10 cellular contexts compared by ENCODE assay signal in the genomic region with DNA sequence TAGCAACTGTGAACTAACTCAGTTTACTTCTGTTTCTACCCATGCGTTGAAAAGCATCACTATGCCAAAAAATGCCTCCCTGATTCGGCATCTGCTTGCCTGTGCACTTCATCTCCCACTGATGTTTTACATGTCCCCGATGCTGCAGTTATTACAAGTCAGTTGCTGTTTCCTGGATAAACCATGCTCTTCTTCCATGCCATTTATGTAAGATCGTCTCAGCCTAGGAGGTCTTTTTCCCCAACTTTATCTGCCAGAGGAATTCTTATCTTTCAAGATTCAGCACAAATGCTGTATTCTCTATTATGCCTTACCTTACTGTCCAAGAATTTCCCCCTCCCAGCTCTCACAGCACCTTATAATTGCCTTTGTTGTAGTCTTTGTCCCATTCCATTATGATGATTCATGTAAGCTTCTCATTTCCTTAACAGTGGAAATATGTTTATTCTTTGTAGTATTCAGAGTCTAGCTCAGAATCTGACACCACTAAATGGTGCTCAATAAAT. TPM values are rescaled to one million over a fixed set of nuclear protein-coding genes. Genes with fewer than 3 reads are reported as not detected.
A peak's percentile ranks its signal among the peaks of the same experiment; 100 is the strongest.
DNase-seq lines count a peak whose midpoint lies in the region; TF ChIP-seq lines count a peak whose summit lies in the region.
"Had no signal": no experiment of that assay in that cellular context is flagged by ENCODE, and none has a peak within 500 bp of the region (broad histone marks: within the 10 kb centered on the region; RNA-seq: fewer than 3 reads in every experiment).

No MANE protein-coding gene starts in this region.

- intact Hi-C loops in PC-9 (cut with micrococcal nuclease; ENCODE audit: unreplicated experiment) (loop anchor here (10.0 kb wide), 1 partner anchor 71 kb away; no protein-coding TSS in a partner anchor), ascending aorta (cut with DNase I) (no loop called here)

- DNase-seq in GM23248 (peak; percentile 46), PC-9 (peak; percentile 29 to 84), fibroblast of lung (ENCODE audit: low read depth in 2 of 2) (peak; percentile 18 to 91), pons (ENCODE audit: low spot score) (peak; percentile 73), WERI-Rb-1 (no peak), SHP77 treated with DMSO at 0.1 percent for 48 hours (lab: John Stamatoyannopoulos, UW) (no peak), ascending aorta (ENCODE audit: low spot score in 2 of 2) (no peak), NCI-H1048 (lab: John Stamatoyannopoulos, UW) (no peak)
- DNase-seq: stimulated activated CD4-positive, alpha-beta T cell treated with anti-CD3 and anti-CD28 coated beads, Interleukin-1b, Interleukin-23, amount 100 ng/mL, for 48 hours; T1000 had no signal

- peak overlapping the region; percentile 31 for H3K4me2 ChIP-seq in GM23248 (ENCODE audit: unreplicated experiment)
- H3K4me2 ChIP-seq in PC-9, result no peak overlapping the region
- H3K4me2 ChIP-seq in fibroblast of lung (ENCODE audit: extremely low read depth, insufficient read depth, low read length), result no peak overlapping the region

- H3K9me3 ChIP-seq in GM23248 (ENCODE audit: low read depth) (no peaks in the 10 kb centered on the region), PC-9 (ENCODE audit: insufficient read depth, low read depth) (no peaks in the 10 kb centered on the region; the same call in 1 of the 2 replicates), fibroblast of lung (ENCODE audit: control insufficient read depth, insufficient read depth, low read depth, low read length) (no peaks in the 10 kb centered on the region), WERI-Rb-1 (ENCODE audit: severe bottlenecking) (no peaks in the 10 kb centered on the region), ascending aorta (no peaks in the 10 kb centered on the region)

- BruUV-seq in PC-9 (replicated peaks; lab: Mats Ljungman, UMichigan), result no TSS peak

- H3K27ac ChIP-seq in GM23248 (no peak overlapping the region), PC-9 (peak overlapping the region; percentile 29), fibroblast of lung (ENCODE audit: insufficient read depth, low read length) (no peak overlapping the region), WERI-Rb-1 (no peak overlapping the region), ascending aorta (no peak overlapping the region)

- H3K79me2 ChIP-seq in GM23248 (ENCODE audit: insufficient read depth) (no peaks in the 10 kb centered on the region), PC-9 (ENCODE audit: low read depth) (no peaks in the 10 kb centered on the region), fibroblast of lung (ENCODE audit: control insufficient read depth, insufficient read depth, low read length) (no peaks in the 10 kb centered on the region)

- 72 to 77% methylated on average over 4 of the region's 4 CpGs for WGBS in GM23248 (ENCODE audit: low coverage in 1 of 2, low lambda C conversion rate in 2 of 2, missing lambda C conversion rate in 2 of 2), 2 experiments

- H3K27me3 ChIP-seq in GM23248 (replicated peaks; ENCODE audit: insufficient read depth) (no peaks in the 10 kb centered on the region), PC-9 (ENCODE audit: insufficient read depth, low read depth) (no peaks in the 10 kb centered on the region), fibroblast of lung (ENCODE audit: control insufficient read depth, insufficient read depth, low read length) (no peaks in the 10 kb centered on the region), WERI-Rb-1 (ENCODE audit: insufficient read depth, low read depth, severe bottlenecking) (no peaks in the 10 kb centered on the region), ascending aorta (no peaks in the 10 kb centered on the region)

- POLR2A ChIA-PET in PC-9 (lab: Charles Lee; ENCODE audit: unreplicated experiment), result interaction anchor here (0.7 kb wide), 2 partner anchors 186 to 241 kb away, joined by 6 to 8 read pairs; no protein-coding TSS in a partner anchor

- 0 out of 2 replicates have a peak overlapping the region, but pooled peaks have one; percentile 15 for H3K4me3 ChIP-seq in GM23248
- no peak overlapping the region for H3K4me3 ChIP-seq in PC-9
- H3K4me3 ChIP-seq in fibroblast of lung (replicated peaks in 1 of 4; ENCODE audit: control extremely low read depth in 1 of 4, insufficient read depth in 1 of 4, low read depth in 3 of 4, low read length in 4 of 4), result no peak overlapping the region
- H3K4me3 ChIP-seq in WERI-Rb-1 (ENCODE audit: low read depth, low read length), result no peak overlapping the region
- no peak overlapping the region for H3K4me3 ChIP-seq in ascending aorta

- H3K9me2 ChIP-seq in GM23248 (ENCODE audit: insufficient read depth) (0 out of 2 replicates have a peak, but pooled peaks cover 2% of the 10 kb centered on the region), PC-9 (ENCODE audit: insufficient read depth) (no peaks in the 10 kb centered on the region)

- H3K36me3 ChIP-seq in GM23248 (ENCODE audit: low read depth), result no peaks in the 10 kb centered on the region
- no peaks in the 10 kb centered on the region for H3K36me3 ChIP-seq in PC-9 (ENCODE audit: low read depth)
- no peaks in the 10 kb centered on the region for H3K36me3 ChIP-seq in fibroblast of lung (ENCODE audit: control insufficient read depth, insufficient read depth, low read length)
- no peaks in the 10 kb centered on the region for H3K36me3 ChIP-seq in WERI-Rb-1
- no peaks in the 10 kb centered on the region for H3K36me3 ChIP-seq in ascending aorta

- H4K20me1 ChIP-seq in GM23248 (ENCODE audit: insufficient read depth), result no peaks in the 10 kb centered on the region
- no peaks in the 10 kb centered on the region for H4K20me1 ChIP-seq in PC-9 (ENCODE audit: insufficient read depth)
- no peaks in the 10 kb centered on the region for H4K20me1 ChIP-seq in fibroblast of lung (ENCODE audit: control insufficient read depth, extremely low read depth, insufficient read depth, low read length)

- H3K9ac ChIP-seq in GM23248, result no peak overlapping the region
- no peak overlapping the region for H3K9ac ChIP-seq in fibroblast of lung (ENCODE audit: insufficient read depth, low read length)

- peaks cover 11% of the 10 kb centered on the region for H3K4me1 ChIP-seq in GM23248 (ENCODE audit: insufficient read depth)
- peaks cover 11% of the 10 kb centered on the region for H3K4me1 ChIP-seq in PC-9 (replicated peaks; ENCODE audit: insufficient read depth)
- no peaks in the 10 kb centered on the region for H3K4me1 ChIP-seq in fibroblast of lung (ENCODE audit: control insufficient read depth, extremely low read depth, insufficient read depth, low read length)
- peaks cover 0 to 2% of the 10 kb centered on the region in 2 donors for H3K4me1 ChIP-seq in ascending aorta

- H2AFZ ChIP-seq in GM23248 (peak overlapping the region; percentile 12; the same call in 1 of the 2 replicates), PC-9 (no peak overlapping the region), fibroblast of lung (ENCODE audit: low read length) (no peak overlapping the region)

- in situ Hi-C loops in GM23248 (cut with MboI), result loop anchor here (25.0 kb wide), 1 partner anchor 438 kb away; no protein-coding TSS in a partner anchor

- TF ChIP-seq CTCF in PC-9 (conservative IDR thresholded peaks at IDR 0.05), result no peak
- no peak for TF ChIP-seq CTCF in fibroblast of lung (conservative IDR thresholded peaks at IDR 0.05 in 1 of 2, IDR thresholded peaks at IDR 0.05 in 1 of 2; ENCODE audit: low read depth in 1 of 2, low read length in 2 of 2)
- TF ChIP-seq CTCF in WERI-Rb-1 (IDR thresholded peaks at IDR 0.05; ENCODE audit: low read depth, low read length), result no peak
- TF ChIP-seq CTCF in ascending aorta (IDR thresholded peaks at IDR 0.05), result no peak

- peaks cover 17% of the 10 kb centered on the region; the same call in 1 of the 2 replicates for H3F3A ChIP-seq in GM23248 (ENCODE audit: insufficient read depth)
- H3F3A ChIP-seq in PC-9 (ENCODE audit: insufficient read depth, low read depth), result peaks cover 6% of the 10 kb centered on the region; the same call in 1 of the 2 replicates

- CTCF ChIA-PET in PC-9 (lab: Charles Lee), result no interaction called here

RNA-seq across cellular contexts. Expression of gene PRKACB, which starts 30.0 kb away (rescaled TPM):
- total RNA-seq in GM23248 (2014; rRNA removed; shearing (Covaris generic)), result 21.9 and 23.9 TPM in 2 replicates
- polyA plus RNA-seq in GM23248 (2016; fragmentation: Nextera tagmentation; extraction: Ambion mirVana), result 24.9 and 25.6 TPM in 2 replicates
- 16.1 and 16.7 TPM in 2 replicates for total RNA-seq in PC-9 (2021)
- 18.5 and 22.0 TPM in 2 replicates for total RNA-seq in fibroblast of lung
- polyA plus RNA-seq in fibroblast of lung, result 28.3 and 32.6 TPM in 2 replicates
- 15.4 and 17.2 TPM in 2 replicates for polyA plus RNA-seq in fibroblast of lung (2012)
- polyA minus RNA-seq in fibroblast of lung (ENCODE audit: low replicate concordance), result 2.7 and 5.5 TPM in 2 replicates
- 23.7 TPM for total RNA-seq in ascending aorta

Comparison
In these comparisons a context has a peak if more than half of its experiments do, and no peak if none do; other contexts are left out.
1. DNase-seq: peak in GM23248 (single experiment), PC-9 (2 of 2), fibroblast of lung (2 of 2) and pons (single experiment); none in WERI-Rb-1 (single experiment), SHP77 treated with DMSO at 0.1 percent for 48 hours (single experiment), ascending aorta (0 of 2) and NCI-H1048 (single experiment).